In genomic region chr3:30475038-30475808, GRCh38 we compare ENCODE assay signal across 9 cellular contexts.
DNase-seq lines count a peak whose midpoint lies in the region; ATAC-seq and TF ChIP-seq lines count a peak whose summit lies in the region.
"Had no signal": no experiment of that assay in that cellular context is flagged by ENCODE, and none has a peak within 500 bp of the region (broad histone marks: within the 10 kb centered on the region; RNA-seq: fewer than 3 reads in every experiment).

No MANE protein-coding gene starts in this region.

- peak overlapping the region in 8 of 9 donors; percentile 6 to 65 (median 24) for H3K27ac Mint-ChIP-seq in naive thymus-derived CD4-positive, alpha-beta T cell
- H3K27ac Mint-ChIP-seq in chondrocyte (ENCODE audit: unreplicated experiment): no peak overlapping the region

- CTCF ChIA-PET in naive thymus-derived CD4-positive, alpha-beta T cell (lab: Charles Lee): no interaction called here

- H3K27me3 ChIP-seq in naive thymus-derived CD4-positive, alpha-beta T cell (ENCODE audit: control insufficient read depth in 2 of 2, insufficient read depth in 2 of 2, low read length in 2 of 2): no peaks in the 10 kb centered on the region

- DNase-seq in naive thymus-derived CD4-positive, alpha-beta T cell: peak in 6 of 9 donors; percentile 20 to 41 (median 32)
- DNase-seq in chondrocyte (ENCODE audit: low spot score) (no peak), ACHN (no peak), NCI-H774 (lab: John Stamatoyannopoulos, UW) (no peak), activated gamma-delta T cell (lab: John Stamatoyannopoulos, UW) (no peak)

- H3K9me3 ChIP-seq in naive thymus-derived CD4-positive, alpha-beta T cell (ENCODE audit: control insufficient read depth in 2 of 3, low read length in 3 of 3): no peaks in the 10 kb centered on the region

- H3K36me3 ChIP-seq in naive thymus-derived CD4-positive, alpha-beta T cell (ENCODE audit: control insufficient read depth in 2 of 3, insufficient read depth in 3 of 3, low read length in 3 of 3): no peaks in the 10 kb centered on the region

- intact Hi-C loops in naive thymus-derived CD4-positive, alpha-beta T cell (cut with micrococcal nuclease): loop anchor here in 1 of 2 donors (10.0 kb wide), 1 partner anchor 220 kb away; no protein-coding TSS in a partner anchor

- peaks cover 0 to 10% (median 6%) of the 10 kb centered on the region in 5 donors for H3K36me3 Mint-ChIP-seq in naive thymus-derived CD4-positive, alpha-beta T cell
- peaks cover 3% of the 10 kb centered on the region for H3K36me3 Mint-ChIP-seq in chondrocyte (ENCODE audit: low read depth)

- ATAC-seq in GM18868 (IDR thresholded peaks at IDR 0.05; ENCODE audit: unreplicated experiment): peak; percentile 90
- ATAC-seq in GM21529 (IDR thresholded peaks at IDR 0.05; ENCODE audit: unreplicated experiment): peak; percentile 90
- peak; percentile 76 for ATAC-seq in HG03520 (IDR thresholded peaks at IDR 0.05; ENCODE audit: unreplicated experiment)
- peak; percentile 69 for ATAC-seq in naive thymus-derived CD4-positive, alpha-beta T cell

- peaks cover 0 to 27% of the 10 kb centered on the region in 2 donors for H3K4me1 ChIP-seq in naive thymus-derived CD4-positive, alpha-beta T cell (ENCODE audit: control insufficient read depth in 2 of 2, insufficient read depth in 2 of 2, low read length in 2 of 2)
- H3K4me1 ChIP-seq: parathyroid adenoma had no signal

- in situ Hi-C loops in ACHN (cut with HindIII; ENCODE audit: low pct_ligation_motif_present, low pct_unique_long_range_greater_than_20kb, low sequenced_read_pairs): no loop called here

- POLR2A ChIA-PET in naive thymus-derived CD4-positive, alpha-beta T cell (lab: Charles Lee): interaction anchor here (1.2 kb wide), 1 partner anchor 18 kb away, joined by 4 read pairs; no protein-coding TSS in a partner anchor

- TF ChIP-seq CTCF in chondrocyte (IDR thresholded peaks at IDR 0.05): no peak

- H3K4me3 ChIP-seq in naive thymus-derived CD4-positive, alpha-beta T cell (ENCODE audit: low read length): no peak overlapping the region

- peaks cover 0 to 12% (median 2%) of the 10 kb centered on the region in 11 donors for H3K9me3 Mint-ChIP-seq in naive thymus-derived CD4-positive, alpha-beta T cell
- H3K9me3 Mint-ChIP-seq in chondrocyte (ENCODE audit: low read depth): peaks cover 8% of the 10 kb centered on the region

- H3K4me1 Mint-ChIP-seq in naive thymus-derived CD4-positive, alpha-beta T cell: peaks cover 24 to 74% (median 53%) of the 10 kb centered on the region in 7 donors
- peaks cover 36% of the 10 kb centered on the region for H3K4me1 Mint-ChIP-seq in chondrocyte (ENCODE audit: low read depth)

- H3K27me3 Mint-ChIP-seq in naive thymus-derived CD4-positive, alpha-beta T cell: no peaks in the 10 kb centered on the region
- no peaks in the 10 kb centered on the region for H3K27me3 Mint-ChIP-seq in chondrocyte (ENCODE audit: low read depth)

- no peak overlapping the region for H3K27ac ChIP-seq in naive thymus-derived CD4-positive, alpha-beta T cell (ENCODE audit: low read depth, low read length)
- H3K27ac ChIP-seq: parathyroid adenoma had no signal

- peak overlapping the region in 6 of 10 donors; percentile 8 to 63 (median 34) for H3K4me3 Mint-ChIP-seq in naive thymus-derived CD4-positive, alpha-beta T cell
- H3K4me3 Mint-ChIP-seq in chondrocyte (ENCODE audit: unreplicated experiment): no peak overlapping the region

Comparison
In these comparisons a context has a peak if more than half of its experiments do, and no peak if none do; other contexts are left out.
1. DNase-seq: peak in naive thymus-derived CD4-positive, alpha-beta T cell (6 of 9); none in chondrocyte (single experiment), ACHN (single experiment), NCI-H774 (single experiment) and activated gamma-delta T cell (single experiment).
2. Peak in every context shown above with its lines, with median percentiles within 50 percentile points of each other: ATAC-seq.